Comparison of ENCODE assay signal across 12 cellular contexts in the genomic region with DNA sequence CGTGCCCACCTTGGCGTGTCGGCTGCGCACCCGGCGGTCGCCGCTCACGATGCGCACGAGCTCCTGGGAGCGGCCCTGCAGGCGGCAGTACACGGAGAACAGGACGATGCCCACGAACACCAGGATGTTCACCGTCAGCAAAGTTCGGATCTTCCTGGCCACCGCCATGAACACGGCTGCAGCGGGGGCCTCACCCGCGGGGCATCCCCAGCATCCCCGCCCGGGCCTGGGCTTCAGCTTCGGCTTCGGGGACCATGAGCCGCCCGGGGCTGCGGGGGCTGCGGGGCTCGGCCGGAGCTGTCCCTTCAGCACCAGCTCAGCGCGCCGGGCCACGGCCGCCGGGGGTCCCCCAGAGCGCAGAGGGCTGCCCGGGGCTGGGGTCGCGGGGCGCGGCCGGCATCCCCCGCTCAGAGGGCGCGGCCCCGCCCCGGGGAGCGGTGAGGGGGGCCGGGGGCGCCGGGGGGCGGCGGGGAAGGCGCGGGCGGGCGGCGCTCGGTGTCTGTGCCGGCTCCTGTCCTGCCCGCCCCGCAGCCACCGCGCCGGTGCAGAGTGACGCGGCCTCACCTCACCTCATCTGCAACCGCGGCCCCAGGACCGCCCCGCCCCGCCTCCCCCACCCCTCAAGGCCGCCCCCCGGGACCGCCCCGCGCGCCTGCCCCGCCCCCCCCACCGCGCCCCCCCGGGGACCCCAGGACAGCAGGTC. TPM values are rescaled to one million over a fixed set of nuclear protein-coding genes. Genes with fewer than 3 reads are reported as not detected.
DNase-seq lines count a peak whose midpoint lies in the region; ATAC-seq and TF ChIP-seq lines count a peak whose summit lies in the region.
"Had no signal": no experiment of that assay in that cellular context is flagged by ENCODE, and none has a peak within 500 bp of the region (broad histone marks: within the 10 kb centered on the region; RNA-seq: fewer than 3 reads in every experiment).

A gene (minus strand): TSS at position 554 of the 703 bp plus-strand sequence. CDS start 386 bp downstream, at position 168.

- H3K4ac ChIP-seq in mesendoderm (ENCODE audit: low read depth, low read length) (no peak within 1 kb of the TSS), mesenchymal stem cell (ENCODE audit: low read depth in 1 of 2, low read length in 2 of 2) (no peak within 1 kb of the TSS)

- peaks cover 17% of the 10 kb centered on the region for H3K4me1 Mint-ChIP-seq in CD4-positive, alpha-beta T cell (ENCODE audit: low read depth)
- H3K4me1 Mint-ChIP-seq in osteocyte (ENCODE audit: unreplicated experiment): no peaks in the 10 kb centered on the region

- H3K9me3 ChIP-seq in CD4-positive, alpha-beta T cell (ENCODE audit: control insufficient read depth, low read length): no peaks in the 10 kb centered on the region
- H3K9me3 ChIP-seq in HEK293 (ENCODE audit: control insufficient read depth, insufficient read depth, low read depth, low read length): no peaks in the 10 kb centered on the region
- H3K9me3 ChIP-seq in mesenchymal stem cell (ENCODE audit: control insufficient read depth, low read length): peaks cover 9% of the 10 kb centered on the region

- no peak within 1 kb of the TSS for H3K4me2 ChIP-seq in mesendoderm (ENCODE audit: low read length)
- H3K4me2 ChIP-seq in mesenchymal stem cell (ENCODE audit: low read length, poor library complexity, severe bottlenecking): no peak within 1 kb of the TSS

- ATAC-seq in CD4-positive, alpha-beta T cell (ENCODE audit: poor library complexity): peak; percentile 51
- ATAC-seq in GM18520 (IDR thresholded peaks at IDR 0.05; ENCODE audit: unreplicated experiment): no peak
- ATAC-seq: activated CD4-positive, CD25-positive, alpha-beta regulatory T cell treated with anti-CD3 and anti-CD28 coated beads, Interleukin-2, amount 50 U/mL, for 24 hours had no signal

- H2AFZ ChIP-seq in mesenchymal stem cell (ENCODE audit: low read depth, low read length): no peak within 1 kb of the TSS

- peaks cover 47% of the 10 kb centered on the region for H3K27me3 ChIP-seq in CD4-positive, alpha-beta T cell (ENCODE audit: control insufficient read depth, insufficient read depth, low read length)
- H3K27me3 ChIP-seq in mesendoderm (ENCODE audit: insufficient read depth, low read length, poor library complexity): peaks cover 16% of the 10 kb centered on the region
- H3K27me3 ChIP-seq in mesenchymal stem cell (ENCODE audit: control insufficient read depth in 1 of 2, insufficient read depth in 1 of 2, low read length in 2 of 2): peaks cover 0 to 48% of the 10 kb centered on the region in 2 experiments

- no peak for TF ChIP-seq CTCF in CD4-positive, alpha-beta T cell (IDR thresholded peaks at IDR 0.05)
- TF ChIP-seq CTCF in HEK293 (tag by site-specific recombination; IDR thresholded peaks at IDR 0.05) (no peak), osteocyte (IDR thresholded peaks at IDR 0.05) (no peak)

- POLR2A ChIA-PET in CD4-positive, alpha-beta T cell (lab: Charles Lee): no interaction called here
- POLR2A ChIA-PET in HEK293 (lab: Yijun Ruan, JAX): no interaction called here

- no peaks in the 10 kb centered on the region for H3K36me3 Mint-ChIP-seq in CD4-positive, alpha-beta T cell (ENCODE audit: low read depth)
- no peaks in the 10 kb centered on the region for H3K36me3 Mint-ChIP-seq in osteocyte (ENCODE audit: unreplicated experiment)

- H2BK15ac ChIP-seq in mesendoderm (replicated peaks; ENCODE audit: low read depth) (no peak within 1 kb of the TSS), mesenchymal stem cell (ENCODE audit: low read depth, poor library complexity, severe bottlenecking) (no peak within 1 kb of the TSS)

- WGBS in mesendoderm (ENCODE audit: extremely low coverage, insufficient coverage, low lambda C conversion rate): no CpG with 5 or more reads among the region's 86 CpGs
- 48% methylated on average over 32 of the region's 86 CpGs for WGBS in mesenchymal stem cell

- CTCF ChIA-PET in CD4-positive, alpha-beta T cell (lab: Charles Lee): no interaction called here
- CTCF ChIA-PET in HEK293 (lab: Yijun Ruan, JAX): no interaction called here

- peaks cover 61% of the 10 kb centered on the region for H3K27me3 Mint-ChIP-seq in CD4-positive, alpha-beta T cell
- H3K27me3 Mint-ChIP-seq in osteocyte (ENCODE audit: unreplicated experiment): peaks cover 26% of the 10 kb centered on the region

- H3K79me2 ChIP-seq in mesendoderm (ENCODE audit: control insufficient read depth, insufficient read depth, low read length): no peaks in the 10 kb centered on the region

- no peak within 1 kb of the TSS for H2BK120ac ChIP-seq in mesendoderm (ENCODE audit: low read depth, low read length)
- H2BK120ac ChIP-seq in mesenchymal stem cell (ENCODE audit: low read depth, low read length): no peak within 1 kb of the TSS

- no peak within 1 kb of the TSS for H4K5ac ChIP-seq in mesendoderm (ENCODE audit: low read length)

- no peaks in the 10 kb centered on the region for H3K9me3 Mint-ChIP-seq in CD4-positive, alpha-beta T cell
- no peaks in the 10 kb centered on the region for H3K9me3 Mint-ChIP-seq in osteocyte (ENCODE audit: unreplicated experiment)

- H4K91ac ChIP-seq in mesenchymal stem cell (ENCODE audit: low read length): no peak within 1 kb of the TSS

- H3K9ac ChIP-seq in mesendoderm (ENCODE audit: low read length): no peak within 1 kb of the TSS
- no peak within 1 kb of the TSS for H3K9ac ChIP-seq in mesenchymal stem cell (ENCODE audit: low read length)

- intact Hi-C loops in CD4-positive, alpha-beta T cell (cut with DNase I, micrococcal nuclease): no loop called here

- no peak for DNase-seq in CD4-positive, alpha-beta T cell
- DNase-seq in mesendoderm: peak; percentile 31
- no peak for DNase-seq in nucleus accumbens (lab: John Stamatoyannopoulos, UW)
- no peak for DNase-seq in mesenchymal stem cell
- DNase-seq in osteocyte (ENCODE audit: extremely low spot score, unreplicated experiment): no peak
- DNase-seq: EL, NCI-H1048 had no signal

- H2BK12ac ChIP-seq in mesenchymal stem cell (ENCODE audit: low read length in 2 of 2): no peak within 1 kb of the TSS

- no peak within 1 kb of the TSS for H3K18ac ChIP-seq in mesendoderm (ENCODE audit: low read length)
- no peak within 1 kb of the TSS for H3K18ac ChIP-seq in mesenchymal stem cell (ENCODE audit: low read depth in 1 of 2, low read length in 2 of 2)

- no peak within 1 kb of the TSS for H3K14ac ChIP-seq in mesenchymal stem cell (ENCODE audit: low read length in 2 of 2)

- H3K4me3 ChIP-seq in HEK293 (ENCODE audit: low read depth, low read length) (no peak within 1 kb of the TSS), mesendoderm (ENCODE audit: low read length) (no peak within 1 kb of the TSS), mesenchymal stem cell (ENCODE audit: insufficient read depth in 1 of 2, low read depth in 1 of 2, low read length in 2 of 2) (no peak within 1 kb of the TSS)

- no peak within 1 kb of the TSS for H3K4me3 Mint-ChIP-seq in CD4-positive, alpha-beta T cell
- H3K4me3 Mint-ChIP-seq in osteocyte (ENCODE audit: unreplicated experiment): no peak within 1 kb of the TSS

- no peak within 1 kb of the TSS for H2AK5ac ChIP-seq in mesendoderm (ENCODE audit: low read length)
- H2AK5ac ChIP-seq in mesenchymal stem cell (ENCODE audit: low read length, severe bottlenecking): no peak within 1 kb of the TSS

- H3K27ac Mint-ChIP-seq in CD4-positive, alpha-beta T cell: no peak within 1 kb of the TSS
- H3K27ac Mint-ChIP-seq in osteocyte (ENCODE audit: unreplicated experiment): no peak within 1 kb of the TSS

- H3K36me3 ChIP-seq in HEK293 (ENCODE audit: control insufficient read depth in 2 of 2, insufficient read depth in 1 of 2, low read length in 2 of 2): no peaks in the 10 kb centered on the region
- no peaks in the 10 kb centered on the region for H3K36me3 ChIP-seq in mesendoderm (ENCODE audit: control insufficient read depth, insufficient read depth, low read length)
- no peaks in the 10 kb centered on the region for H3K36me3 ChIP-seq in mesenchymal stem cell (ENCODE audit: control insufficient read depth in 1 of 2, insufficient read depth in 2 of 2, low read depth in 1 of 2, low read length in 2 of 2)

- no peaks in the 10 kb centered on the region for H3K4me1 ChIP-seq in HEK293 (ENCODE audit: control insufficient read depth, insufficient read depth, low read length)
- peaks cover 3% of the 10 kb centered on the region for H3K4me1 ChIP-seq in mesendoderm (ENCODE audit: control insufficient read depth, low read depth, low read length)
- no peaks in the 10 kb centered on the region for H3K4me1 ChIP-seq in mesenchymal stem cell (ENCODE audit: control insufficient read depth, insufficient read depth, low read depth, low read length)

- no peak within 1 kb of the TSS for H3K27ac ChIP-seq in CD4-positive, alpha-beta T cell (ENCODE audit: low read depth, low read length)
- H3K27ac ChIP-seq in HEK293 (ENCODE audit: extremely low read depth, low read depth, low read length) (no peak within 1 kb of the TSS), angular gyrus (ENCODE audit: low read depth, low read length) (peak within 1 kb of the TSS; percentile 1), mesendoderm (ENCODE audit: low read depth, low read length) (no peak within 1 kb of the TSS), mesenchymal stem cell (ENCODE audit: low read length, poor library complexity, severe bottlenecking) (no peak within 1 kb of the TSS)

- no peaks in the 10 kb centered on the region for H3K79me1 ChIP-seq in mesendoderm (ENCODE audit: low read length)
- no peaks in the 10 kb centered on the region for H3K79me1 ChIP-seq in mesenchymal stem cell (replicated peaks; ENCODE audit: low read length, poor library complexity, severe bottlenecking)

- no peak within 1 kb of the TSS for H3K56ac ChIP-seq in mesendoderm (ENCODE audit: low read length)

- H2BK5ac ChIP-seq in mesendoderm (ENCODE audit: low read length) (no peak within 1 kb of the TSS), mesenchymal stem cell (ENCODE audit: low read depth, low read length, poor library complexity, severe bottlenecking) (no peak within 1 kb of the TSS)

- H4K8ac ChIP-seq in mesendoderm (ENCODE audit: low read depth, low read length): no peak within 1 kb of the TSS
- H4K8ac ChIP-seq in mesenchymal stem cell (ENCODE audit: low read length): no peak within 1 kb of the TSS

- peak within 1 kb of the TSS; percentile 89 for H3K23ac ChIP-seq in mesendoderm (ENCODE audit: low read length)
- no peak within 1 kb of the TSS for H3K23ac ChIP-seq in mesenchymal stem cell (ENCODE audit: low read length in 2 of 2)

RNA-seq across cellular contexts. Expression of the gene that starts here (rescaled TPM):
- not detected for total RNA-seq in CD4-positive, alpha-beta T cell
- 0.11 TPM for polyA plus RNA-seq in mesendoderm (2013, experiment 1 of 2)
- 0.08 TPM for polyA plus RNA-seq in mesendoderm (2013, experiment 2 of 2)
- not detected for polyA plus RNA-seq in mesenchymal stem cell (2013, experiment 1 of 2)
- not detected for polyA plus RNA-seq in mesenchymal stem cell (2013, experiment 2 of 2)
- total RNA-seq in osteocyte: not detected in 2 replicates
- polyA plus RNA-seq: keratinocyte had no signal

Comparison
In these comparisons a context has a peak if more than half of its experiments do, and no peak if none do; other contexts are left out.
1. Peak in ATAC-seq in CD4-positive, alpha-beta T cell; RNA of the gene not detected or under 1 TPM.